Comparison of ENCODE assay signal across 19 cellular contexts in the genomic region with DNA sequence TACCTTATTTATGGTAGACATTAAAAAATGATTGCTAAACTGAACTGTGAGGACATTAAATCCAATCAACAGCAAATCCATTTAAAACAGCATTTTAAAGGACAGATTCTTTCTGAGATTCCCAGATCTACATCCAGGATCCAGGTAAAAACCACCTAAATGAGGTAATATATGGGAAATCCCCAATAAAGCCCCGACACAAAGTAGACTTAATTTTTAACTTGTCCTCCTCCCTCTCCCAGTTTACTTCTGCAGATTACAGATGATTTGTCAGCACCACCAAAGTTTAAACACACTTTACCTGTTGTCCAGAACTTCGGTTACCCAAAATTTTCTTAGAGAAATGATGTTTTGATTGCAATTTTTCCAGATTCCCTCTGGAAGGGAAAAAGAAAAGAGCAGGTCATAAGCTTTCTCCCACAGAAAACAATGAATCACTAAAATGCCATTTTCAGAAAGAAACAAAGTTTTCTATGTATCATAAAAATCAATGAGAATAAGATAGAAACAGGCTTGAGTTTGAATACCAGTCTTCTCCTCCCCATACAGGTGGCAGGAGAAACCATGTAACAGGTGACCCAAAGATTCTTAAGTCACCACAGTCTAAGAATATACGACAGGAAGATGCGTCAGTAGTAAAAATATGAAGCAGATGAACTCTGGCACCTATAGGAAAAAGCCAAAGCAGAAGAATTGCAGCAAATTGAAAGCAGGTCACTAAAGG. TPM values are rescaled to one million over a fixed set of nuclear protein-coding genes. Genes with fewer than 3 reads are reported as not detected.
DNase-seq lines count a peak whose midpoint lies in the region; TF ChIP-seq lines count a peak whose summit lies in the region.
"Had no signal": no experiment of that assay in that cellular context is flagged by ENCODE, and none has a peak within 500 bp of the region (broad histone marks: within the 10 kb centered on the region; RNA-seq: fewer than 3 reads in every experiment).

No MANE protein-coding gene starts in this region.

- no peaks in the 10 kb centered on the region for H3K9me3 Mint-ChIP-seq in Caco-2 (ENCODE audit: unreplicated experiment)
- H3K9me3 Mint-ChIP-seq: CD4-positive, alpha-beta memory T cell; IgD-negative memory B cell had no signal

- no TSS peak for BruUV-seq in Caco-2 (replicated peaks; lab: Mats Ljungman, UMichigan)

- peaks cover 10% of the 10 kb centered on the region for H3F3A ChIP-seq in SK-N-SH (replicated peaks; ENCODE audit: insufficient read depth)

- CTCF ChIA-PET in SK-N-SH (lab: Yijun Ruan, JAX) (interaction anchor here (7.0 kb wide), 1 partner anchor 27 kb away, joined by 37 read pairs; no protein-coding TSS in a partner anchor), Caco-2 (lab: Charles Lee) (interaction anchor here (0.7 kb wide), 1 partner anchor 23 kb away, joined by 3 read pairs; no protein-coding TSS in a partner anchor)

- H3K79me2 ChIP-seq in SK-N-SH (ENCODE audit: insufficient read depth) = peaks cover 100% of the 10 kb centered on the region
- peaks cover 94% of the 10 kb centered on the region for H3K79me2 ChIP-seq in fibroblast of lung (ENCODE audit: control insufficient read depth, insufficient read depth, low read length)

- H3K4me1 ChIP-seq in SK-N-SH (ENCODE audit: control insufficient read depth in 1 of 2, insufficient read depth in 2 of 2, low read depth in 1 of 2, low read length in 1 of 2) (peaks cover 6 to 11% of the 10 kb centered on the region in 2 experiments; a peak in 3 of 4 replicates), fibroblast of lung (ENCODE audit: control insufficient read depth, extremely low read depth, insufficient read depth, low read length) (peaks cover 12% of the 10 kb centered on the region), Caco-2 (no peaks in the 10 kb centered on the region)

- intact Hi-C loops in Caco-2 (cut with micrococcal nuclease; ENCODE audit: unreplicated experiment) = no loop called here

- no peak overlapping the region for H3K27ac Mint-ChIP-seq in Caco-2 (ENCODE audit: unreplicated experiment)
- H3K27ac Mint-ChIP-seq: CD4-positive, alpha-beta memory T cell; IgD-negative memory B cell had no signal

- H3K9me3 ChIP-seq in SK-N-SH (no peaks in the 10 kb centered on the region), fibroblast of lung (ENCODE audit: control insufficient read depth, insufficient read depth, low read depth, low read length) (no peaks in the 10 kb centered on the region), Caco-2 (no peaks in the 10 kb centered on the region)

- TF ChIP-seq CTCF in GM20000 (IDR thresholded peaks at IDR 0.05; ENCODE audit: extremely low read depth, missing control alignments) = no peak
- TF ChIP-seq CTCF in SK-N-SH (IDR thresholded peaks at IDR 0.05) = no peak
- no peak for TF ChIP-seq CTCF in fibroblast of lung (conservative IDR thresholded peaks at IDR 0.05 in 1 of 2, IDR thresholded peaks at IDR 0.05 in 1 of 2; ENCODE audit: low read depth in 1 of 2, low read length in 2 of 2)
- TF ChIP-seq CTCF in Caco-2 (IDR thresholded peaks at IDR 0.05; ENCODE audit: insufficient read depth in 1 of 2, low read depth in 1 of 2, low read length in 1 of 2, severe bottlenecking in 1 of 2, unreplicated experiment in 1 of 2) = no peak

- no peak overlapping the region for H3K4me3 Mint-ChIP-seq in Caco-2 (ENCODE audit: unreplicated experiment)
- H3K4me3 Mint-ChIP-seq: CD4-positive, alpha-beta memory T cell had no signal

- TF ChIP-seq RAD21 in SK-N-SH (IDR thresholded peaks at IDR 0.05; ENCODE audit: low read length) = no peak

- POLR2A ChIA-PET in SK-N-SH (lab: Yijun Ruan, JAX) = no interaction called here
- POLR2A ChIA-PET in Caco-2 (lab: Charles Lee) = no interaction called here

- H3K27me3 Mint-ChIP-seq in Caco-2 (ENCODE audit: insufficient read depth, unreplicated experiment) = no peaks in the 10 kb centered on the region

- H4K20me1 ChIP-seq in SK-N-SH (ENCODE audit: insufficient read depth) (peaks cover 28% of the 10 kb centered on the region), fibroblast of lung (ENCODE audit: control insufficient read depth, extremely low read depth, insufficient read depth, low read length) (no peaks in the 10 kb centered on the region)

- H3K4me3 ChIP-seq in SK-N-SH (ENCODE audit: low read depth in 2 of 2, low read length in 1 of 2) (no peak overlapping the region), fibroblast of lung (replicated peaks in 1 of 4; ENCODE audit: control extremely low read depth in 1 of 4, insufficient read depth in 1 of 4, low read depth in 3 of 4, low read length in 4 of 4) (no peak overlapping the region), Caco-2 (ENCODE audit: low read depth, low read length) (no peak overlapping the region)

- DNase-seq in GM20000 (ENCODE audit: low spot score) = peak; percentile 37
- no peak for DNase-seq in SK-N-SH
- DNase-seq in fibroblast of lung (ENCODE audit: low read depth in 2 of 2) = no peak
- peak; percentile 27 for DNase-seq in renal cortical epithelial cell (ENCODE audit: low read depth)
- DNase-seq in SIG-M5 treated with dmso at 0.1 percent for 504 hours (lab: John Stamatoyannopoulos, UW; ENCODE audit: unreplicated experiment) = no peak
- DNase-seq in Caco-2 = no peak
- no peak for DNase-seq in RKO (ENCODE audit: low spot score)
- DNase-seq in activated CD4-positive, alpha-beta T cell treated with anti-CD3 and anti-CD28 coated beads for 4 hours = no peak
- DNase-seq: ACHN; CD4-positive, alpha-beta memory T cell; GF-D8; MV-4-11; NCI-H1417 treated with DMSO at 0.1 percent for 48 hours; NCI-H226; NCI-H526; NK-92 treated with Interleukin-12 subunit alpha and Interleukin-12 subunit beta, amount 100 ng/mL, for 24 hours had no signal

- H2AFZ ChIP-seq in SK-N-SH (ENCODE audit: low read depth) (no peak overlapping the region), fibroblast of lung (ENCODE audit: low read length) (no peak overlapping the region)

- H3K27me3 ChIP-seq in SK-N-SH (ENCODE audit: insufficient read depth) (no peaks in the 10 kb centered on the region), fibroblast of lung (ENCODE audit: control insufficient read depth, insufficient read depth, low read length) (no peaks in the 10 kb centered on the region), Caco-2 (replicated peaks; ENCODE audit: control insufficient read depth, insufficient read depth, low read length) (no peaks in the 10 kb centered on the region)

- H3K4me1 Mint-ChIP-seq in Caco-2 (ENCODE audit: low read depth, unreplicated experiment) = no peaks in the 10 kb centered on the region
- H3K4me1 Mint-ChIP-seq: CD4-positive, alpha-beta memory T cell; IgD-negative memory B cell had no signal

- H3K9me2 ChIP-seq in SK-N-SH = no peaks in the 10 kb centered on the region

- H3K9ac ChIP-seq in SK-N-SH (0 out of 2 replicates have a peak overlapping the region, but pooled peaks have one; percentile 17), fibroblast of lung (ENCODE audit: insufficient read depth, low read length) (no peak overlapping the region)

- H3K27ac ChIP-seq in SK-N-SH (ENCODE audit: low read depth in 2 of 2, low read length in 1 of 2) (peak overlapping the region; percentile 5 to 44; a peak in 3 of 4 replicates), fibroblast of lung (ENCODE audit: insufficient read depth, low read length) (peak overlapping the region; percentile 53)

- peaks cover 25 to 42% of the 10 kb centered on the region in 2 experiments for H3K36me3 ChIP-seq in SK-N-SH (replicated peaks in 1 of 2; ENCODE audit: control insufficient read depth in 1 of 2, insufficient read depth in 2 of 2, low read length in 1 of 2)
- H3K36me3 ChIP-seq in fibroblast of lung (ENCODE audit: control insufficient read depth, insufficient read depth, low read length) = peaks cover 9% of the 10 kb centered on the region
- peaks cover 2% of the 10 kb centered on the region for H3K36me3 ChIP-seq in Caco-2 (ENCODE audit: control insufficient read depth, insufficient read depth, low read length)

- peak overlapping the region; percentile 42; the same call in 1 of the 2 replicates for H3K4me2 ChIP-seq in SK-N-SH
- no peak overlapping the region for H3K4me2 ChIP-seq in fibroblast of lung (ENCODE audit: extremely low read depth, insufficient read depth, low read length)

- 80% methylated on average over 4 of the region's 4 CpGs for WGBS in SK-N-SH (ENCODE audit: low lambda C conversion rate)

- peaks cover 26% of the 10 kb centered on the region for H3K36me3 Mint-ChIP-seq in Caco-2 (ENCODE audit: insufficient read depth, unreplicated experiment)
- H3K36me3 Mint-ChIP-seq: CD4-positive, alpha-beta memory T cell had no signal

- TF ChIP-seq EP300 in SK-N-SH (IDR thresholded peaks at IDR 0.05; ENCODE audit: borderline replicate concordance in 1 of 2, low read depth in 1 of 2, low read length in 1 of 2) = no peak

TF ChIP-seq in SK-N-SH, 30 proteins besides CTCF, POLR2A, EP300 and RAD21 (continues in another document):
- no peak for TF ChIP-seq FOXM1 (IDR thresholded peaks at IDR 0.05; ENCODE audit: low read depth)
- TF ChIP-seq TEAD4 (IDR thresholded peaks at IDR 0.05; ENCODE audit: borderline replicate concordance, insufficient read depth) = no peak
- no peak for TF ChIP-seq CHD2 (IDR thresholded peaks at IDR 0.05; ENCODE audit: low read length, partially characterized antibody)

RNA-seq across cellular contexts. Expression of a gene that starts 22.8 kb away (rescaled TPM):
- polyA plus RNA-seq in SK-N-SH (2012; rRNA removed) (15.2 and 15.6 TPM in 2 replicates), fibroblast of lung (33.6 and 97.3 TPM in 2 replicates)
- polyA plus RNA-seq in SK-N-SH (2012; cell fraction: cytosol; rRNA removed) = 15.7 and 16.6 TPM in 2 replicates
- 8.5 and 13.7 TPM in 2 replicates for polyA plus RNA-seq in SK-N-SH (2012; cell fraction: nucleus; rRNA removed)
- total RNA-seq in fibroblast of lung (19.3 and 33.9 TPM in 2 replicates), renal cortical epithelial cell (43.2 and 79.9 TPM in 2 replicates), Caco-2 (2022) (33.5 and 34.6 TPM in 2 replicates)
- polyA plus RNA-seq in fibroblast of lung (2012) = 27.6 and 78.0 TPM in 2 replicates
- 71.8 and 316 TPM in 2 replicates for polyA minus RNA-seq in fibroblast of lung (ENCODE audit: low replicate concordance)
- total RNA-seq: CD4-positive, alpha-beta memory T cell; HT-29 had no signal
- polyA plus RNA-seq: CD4-positive, alpha-beta memory T cell had no signal

RNA-seq across cellular contexts. Expression of a gene that starts 40.4 kb away (rescaled TPM):
- not detected in 2 replicates for polyA plus RNA-seq in SK-N-SH (2012; rRNA removed)
- polyA plus RNA-seq in SK-N-SH (2012; cell fraction: cytosol; rRNA removed) = not detected in 2 replicates
- not detected in 2 replicates for polyA plus RNA-seq in SK-N-SH (2012; cell fraction: nucleus; rRNA removed)
- total RNA-seq in fibroblast of lung = not detected in 2 replicates
- polyA plus RNA-seq in fibroblast of lung = 0.34 TPM in 1 of 2 replicates, not detected in the other
- 0.52 TPM in 1 of 2 replicates, not detected in the other for polyA plus RNA-seq in fibroblast of lung (2012)
- polyA minus RNA-seq in fibroblast of lung (ENCODE audit: low replicate concordance) = not detected in 2 replicates
- total RNA-seq in renal cortical epithelial cell = not detected in 2 replicates
- total RNA-seq in Caco-2 (2022) = not detected in 2 replicates
- total RNA-seq: CD4-positive, alpha-beta memory T cell; H1; HT-29 had no signal
- polyA plus RNA-seq: CD4-positive, alpha-beta memory T cell; H1; IgD-negative memory B cell had no signal

RNA-seq across cellular contexts. Expression of a gene that starts 48.5 kb away (rescaled TPM):
- polyA plus RNA-seq in SK-N-SH (2012; rRNA removed) = 1.8 and 2.5 TPM in 2 replicates
- polyA plus RNA-seq in SK-N-SH (2012; cell fraction: cytosol; rRNA removed) = 1.2 and 1.3 TPM in 2 replicates
- 6.0 and 9.8 TPM in 2 replicates for polyA plus RNA-seq in SK-N-SH (2012; cell fraction: nucleus; rRNA removed)
- 0.51 and 0.66 TPM in 2 replicates for total RNA-seq in fibroblast of lung
- 0.18 and 0.52 TPM in 2 replicates for polyA plus RNA-seq in fibroblast of lung
- 0.32 and 0.75 TPM in 2 replicates for polyA plus RNA-seq in fibroblast of lung (2012)
- polyA minus RNA-seq in fibroblast of lung (ENCODE audit: low replicate concordance) = 0.75 TPM in 1 of 2 replicates, not detected in the other
- under 0.01 and 0.20 TPM in 2 replicates for total RNA-seq in renal cortical epithelial cell
- total RNA-seq in Caco-2 (2022) = 1.9 and 2.3 TPM in 2 replicates
- polyA plus RNA-seq: IgD-negative memory B cell had no signal

Comparison
In these comparisons a context has a peak if more than half of its experiments do, and no peak if none do; other contexts are left out.
1. DNase-seq: peak in GM20000 (single experiment) and renal cortical epithelial cell (single experiment); none in SK-N-SH (single experiment), fibroblast of lung (0 of 2), SIG-M5 treated with dmso at 0.1 percent for 504 hours (single experiment), Caco-2 (0 of 2), RKO (single experiment) and activated CD4-positive, alpha-beta T cell treated with anti-CD3 and anti-CD28 coated beads for 4 hours (0 of 2).